ENCODE assay signal across 16 cellular contexts in the genomic region with DNA sequence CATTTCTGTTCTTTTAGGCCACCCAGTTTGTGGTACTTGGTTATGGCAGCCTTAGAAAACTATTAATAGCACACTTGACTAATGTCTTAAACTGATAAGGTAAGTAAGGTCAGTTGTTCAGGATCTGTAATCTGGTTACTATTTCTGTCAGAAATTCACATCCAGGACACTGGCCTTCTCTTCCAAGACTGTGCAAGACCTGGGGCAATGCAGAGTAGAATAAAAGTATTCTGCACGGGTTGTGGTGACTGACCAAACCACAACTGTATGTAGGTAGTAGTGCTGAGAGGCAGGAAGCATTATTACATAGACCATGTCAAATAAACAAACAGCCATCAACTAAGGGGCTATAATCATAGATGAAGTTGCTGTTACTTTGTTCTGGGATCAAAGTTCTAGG. TPM values are rescaled to one million over a fixed set of nuclear protein-coding genes. Genes with fewer than 3 reads are reported as not detected.
DNase-seq lines count a peak whose midpoint lies in the region; ATAC-seq and TF ChIP-seq lines count a peak whose summit lies in the region.
"Had no signal": no experiment of that assay in that cellular context is flagged by ENCODE, and none has a peak within 500 bp of the region (broad histone marks: within the 10 kb centered on the region; RNA-seq: fewer than 3 reads in every experiment).

No MANE protein-coding gene starts in this region.

- TF ChIP-seq POLR2A in breast epithelium (IDR thresholded peaks at IDR 0.05) (no peak), erythroblast (IDR thresholded peaks at IDR 0.05; ENCODE audit: low read length) (no peak)

- H3K9me3 ChIP-seq in mammary epithelial cell (replicated peaks; ENCODE audit: insufficient read depth, low read length) (no peaks in the 10 kb centered on the region), breast epithelium (no peaks in the 10 kb centered on the region), mesodermal cell (ENCODE audit: control insufficient read depth, low read length) (no peaks in the 10 kb centered on the region)

- no peak overlapping the region for H2AFZ ChIP-seq in mammary epithelial cell (ENCODE audit: low read depth, low read length)

- H3K79me2 ChIP-seq in mammary epithelial cell (ENCODE audit: insufficient read depth, low read length) = no peaks in the 10 kb centered on the region

- H3K27ac ChIP-seq in mammary epithelial cell (ENCODE audit: insufficient read depth, low read depth, low read length) = no peak overlapping the region
- H3K27ac ChIP-seq in breast epithelium = no peak overlapping the region
- H3K27ac ChIP-seq in mesodermal cell (ENCODE audit: low read depth, low read length, severe bottlenecking) = peak overlapping the region; percentile 1
- H3K27ac ChIP-seq: 22Rv1, HL-60 had no signal

- no peak overlapping the region for H3K9ac ChIP-seq in mammary epithelial cell (ENCODE audit: insufficient read depth, low read length)

- no peaks in the 10 kb centered on the region for H4K20me1 ChIP-seq in mammary epithelial cell (ENCODE audit: insufficient read depth, low read length)

- CTCF ChIA-PET in mammary epithelial cell (lab: Charles Lee; ENCODE audit: low non-redundant PET) = no interaction called here

- H3K4me1 ChIP-seq in mammary epithelial cell (ENCODE audit: insufficient read depth, low read length) (peaks cover 3% of the 10 kb centered on the region), breast epithelium (no peaks in the 10 kb centered on the region), mesodermal cell (ENCODE audit: control insufficient read depth, insufficient read depth, low read length, poor library complexity, severe bottlenecking) (peaks cover 3% of the 10 kb centered on the region)

- ATAC-seq in HG02885 (IDR thresholded peaks at IDR 0.05; ENCODE audit: poor library complexity, unreplicated experiment) = peak; percentile 46
- ATAC-seq: CD8-positive, alpha-beta T cell had no signal

- peak; percentile 14 for DNase-seq in mammary epithelial cell
- DNase-seq in breast epithelium (ENCODE audit: low spot score in 2 of 2) = no peak
- DNase-seq in SW480 (ENCODE audit: low spot score) = peak; percentile 9
- no peak for DNase-seq in erythroblast (lab: John Stamatoyannopoulos, UW)
- no peak for DNase-seq in cerebellar nuclear complex (lab: John Stamatoyannopoulos, UW)
- DNase-seq in osteocyte (ENCODE audit: extremely low spot score, unreplicated experiment) = no peak
- DNase-seq: CD8-positive, alpha-beta T cell; KBM-7; NCI-H1092; NCI-H1694; NCI-H446 treated with DMSO at 0.1 percent for 48 hours; NCI-H748 treated with DMSO at 0.1 percent for 48 hours had no signal

- H3K4me3 ChIP-seq in mammary epithelial cell (replicated peaks in 1 of 3; ENCODE audit: insufficient read depth in 1 of 3, low read depth in 2 of 3, low read length in 3 of 3) (no peak overlapping the region), breast epithelium (no peak overlapping the region), mesodermal cell (ENCODE audit: extremely low read depth, insufficient read depth, low read length, poor library complexity, severe bottlenecking) (no peak overlapping the region)

- H3K4me3 Mint-ChIP-seq in osteocyte (ENCODE audit: unreplicated experiment) = no peak overlapping the region
- H3K4me3 Mint-ChIP-seq: CD8-positive, alpha-beta T cell had no signal

- H3K27ac Mint-ChIP-seq in osteocyte (ENCODE audit: unreplicated experiment) = no peak overlapping the region
- H3K27ac Mint-ChIP-seq: CD8-positive, alpha-beta T cell had no signal

- intact Hi-C loops in mammary epithelial cell (cut with micrococcal nuclease) (no loop called here), breast epithelium (cut with DNase I; ENCODE audit: low total_unique reads) (no loop called here)

- no peak overlapping the region for H3K4me2 ChIP-seq in mammary epithelial cell (ENCODE audit: insufficient read depth, low read depth, low read length)

- no peaks in the 10 kb centered on the region for H3K36me3 Mint-ChIP-seq in osteocyte (ENCODE audit: unreplicated experiment)

- no peaks in the 10 kb centered on the region for H3K36me3 ChIP-seq in mammary epithelial cell (ENCODE audit: insufficient read depth, low read length)
- H3K36me3 ChIP-seq in breast epithelium = no peaks in the 10 kb centered on the region
- H3K36me3 ChIP-seq in mesodermal cell (ENCODE audit: control insufficient read depth, insufficient read depth, low read length) = no peaks in the 10 kb centered on the region

- dilution Hi-C loops in mammary epithelial cell (cut with HindIII; ENCODE audit: low sequenced_read_pairs) = no loop called here

- BruUV-seq in mammary epithelial cell (replicated peaks; lab: Mats Ljungman, UMichigan) = no TSS peak

- H3K4me1 Mint-ChIP-seq in osteocyte (ENCODE audit: unreplicated experiment) = no peaks in the 10 kb centered on the region

- WGBS in mammary epithelial cell (ENCODE audit: low coverage, missing lambda C conversion rate) = 85% methylated on average over 1 of the region's 1 CpG
- no CpG with 5 or more reads among the region's 1 CpG for WGBS in mesodermal cell (ENCODE audit: insufficient coverage in 2 of 2), 2 experiments

- TF ChIP-seq CTCF in mammary epithelial cell (conservative IDR thresholded peaks at IDR 0.05 in 1 of 2, IDR thresholded peaks at IDR 0.05 in 1 of 2; ENCODE audit: extremely low read depth in 1 of 2, insufficient read depth in 1 of 2, low read depth in 1 of 2, low read length in 2 of 2) (no peak), breast epithelium (IDR thresholded peaks at IDR 0.05) (no peak), osteocyte (IDR thresholded peaks at IDR 0.05) (no peak)

- H3K27me3 Mint-ChIP-seq in osteocyte (ENCODE audit: unreplicated experiment) = no peaks in the 10 kb centered on the region

- peaks cover 10% of the 10 kb centered on the region for H3K9me3 Mint-ChIP-seq in osteocyte (ENCODE audit: unreplicated experiment)

- H3K27me3 ChIP-seq in mammary epithelial cell (ENCODE audit: insufficient read depth, low read length) (no peaks in the 10 kb centered on the region), breast epithelium (no peaks in the 10 kb centered on the region)

- in situ Hi-C loops in mammary epithelial cell (cut with MboI; ENCODE audit: low sequenced_read_pairs in 2 of 2) = no loop called here

RNA-seq across cellular contexts. Expression of a gene that starts 46.7 kb away (rescaled TPM):
- total RNA-seq in mammary epithelial cell (10 to 100 TPM; 12.1 to 16.5 TPM), breast epithelium (10 to 100 TPM; 21.1 to 26.2 (median 23.3) TPM), osteocyte (9.8 and 13.2 TPM in 2 replicates)
- polyA plus RNA-seq in mammary epithelial cell = 10.2 TPM
- 54.3 TPM for polyA minus RNA-seq in mammary epithelial cell
- 11.9 TPM for polyA plus RNA-seq in mesodermal cell (2013, experiment 1 of 2)
- 10.1 TPM for polyA plus RNA-seq in mesodermal cell (2013, experiment 2 of 2)

Comparison
In these comparisons a context has a peak if more than half of its experiments do, and no peak if none do; other contexts are left out.
1. DNase-seq: peak in mammary epithelial cell (single experiment) and SW480 (single experiment); none in breast epithelium (0 of 2), erythroblast (0 of 2), cerebellar nuclear complex (0 of 2) and osteocyte (single experiment).